Comparison of ENCODE assay signal across 8 cellular contexts in the genomic region with DNA sequence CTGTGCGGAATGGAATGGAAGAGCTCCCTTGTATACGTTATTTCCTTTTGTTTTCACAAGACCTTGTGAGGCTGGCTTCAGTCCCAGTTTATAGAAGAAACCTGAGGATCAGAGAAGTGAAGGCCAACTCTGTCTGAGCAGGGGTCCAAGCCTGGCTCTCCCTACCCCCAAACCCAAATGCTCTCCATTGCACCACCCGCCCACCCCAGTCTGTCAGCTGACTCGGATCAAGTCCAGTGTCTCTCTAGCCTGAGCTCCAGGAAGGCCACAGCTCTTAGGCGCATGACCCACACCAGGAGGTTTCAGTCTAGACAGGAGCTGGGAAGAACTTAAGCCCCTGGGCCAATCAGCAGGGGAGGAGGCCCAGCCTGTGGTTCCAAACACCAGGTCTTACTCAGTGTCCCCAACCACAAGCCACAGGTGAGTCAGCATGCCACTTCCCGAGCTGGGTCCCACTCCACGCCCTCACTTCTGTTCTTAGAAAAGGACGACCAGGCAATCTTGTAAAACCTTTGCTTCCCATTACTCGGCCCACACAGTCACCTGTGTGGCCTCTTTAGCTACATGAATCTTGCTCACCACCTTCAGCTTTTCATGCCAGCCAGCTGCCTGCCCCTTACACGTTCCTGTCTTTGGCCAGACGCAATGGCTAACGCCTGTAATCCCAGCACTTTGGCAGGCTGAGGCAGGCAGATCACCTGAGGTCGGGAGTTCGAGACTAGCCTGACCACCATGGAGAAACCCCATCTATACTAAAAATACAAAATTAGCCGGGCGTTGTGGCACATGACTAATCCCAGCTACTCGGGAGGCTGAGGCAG. TPM values are rescaled to one million over a fixed set of nuclear protein-coding genes. Genes with fewer than 3 reads are reported as not detected.
DNase-seq lines count a peak whose midpoint lies in the region; ATAC-seq and TF ChIP-seq lines count a peak whose summit lies in the region.

No MANE protein-coding gene starts in this region.

- H3K36me3 ChIP-seq in A673 (ENCODE audit: insufficient read depth, low read length, poor library complexity, severe bottlenecking): no peaks in the 10 kb centered on the region

- BruUV-seq in A673 (replicated peaks; lab: Mats Ljungman, UMichigan): no TSS peak

- H3K4me3 Mint-ChIP-seq in activated naive CD4-positive, alpha-beta T cell treated with anti-CD3 and anti-CD28 coated beads, Interleukin-2, amount 10 ng/mL, durations not matched to agents 7 days and 5 days: peak overlapping the region; percentile 51

- no peak overlapping the region for H3K27ac ChIP-seq in A673 (ENCODE audit: low read depth, low read length, poor library complexity, severe bottlenecking)

- peak overlapping the region; percentile 91 for H3K27ac Mint-ChIP-seq in activated naive CD4-positive, alpha-beta T cell treated with anti-CD3 and anti-CD28 coated beads, Interleukin-2, amount 10 ng/mL, durations not matched to agents 7 days and 5 days

- DNase-seq in GM13977 (ENCODE audit: low spot score): peak; percentile 34
- DNase-seq in SIG-M5 (lab: John Stamatoyannopoulos, UW): peak; percentile 31
- DNase-seq in activated naive CD4-positive, alpha-beta T cell treated with anti-CD3 and anti-CD28 coated beads, Interleukin-2, amount 10 ng/mL, durations not matched to agents 7 days and 5 days: peak; percentile 92
- DNase-seq in iris pigment epithelial cell (ENCODE audit: low read depth): peak; percentile 93
- DNase-seq in stimulated activated CD8-positive, alpha-beta memory T cell treated with anti-CD3 and anti-CD28 coated beads, Interleukin-15, amount 100 ng/mL, for 24 hours (ENCODE audit: low read depth): peak; percentile 66
- DNase-seq in A673 (ENCODE audit: low spot score): no peak
- DNase-seq in ecto neural progenitor cell (ENCODE audit: low spot score): no peak

- POLR2A ChIA-PET in A673 (lab: Charles Lee; ENCODE audit: low non-redundant PET): no interaction called here

- no peaks in the 10 kb centered on the region for H3K9me3 ChIP-seq in A673 (ENCODE audit: low read depth, low read length, poor library complexity, severe bottlenecking)

- no peak for TF ChIP-seq CTCF in GM13977 (IDR thresholded peaks at IDR 0.05; ENCODE audit: extremely low read depth, insufficient read depth, missing control alignments)
- TF ChIP-seq CTCF in A673 (conservative IDR thresholded peaks at IDR 0.05; ENCODE audit: low read depth, low read length): no peak

- H3K4me1 ChIP-seq in A673 (ENCODE audit: insufficient read depth, low read length, poor library complexity, severe bottlenecking): peaks cover 2% of the 10 kb centered on the region

- H3K27me3 Mint-ChIP-seq in activated naive CD4-positive, alpha-beta T cell treated with anti-CD3 and anti-CD28 coated beads, Interleukin-2, amount 10 ng/mL, durations not matched to agents 7 days and 5 days: peaks cover 4% of the 10 kb centered on the region

- peaks cover 2% of the 10 kb centered on the region for H3K36me3 Mint-ChIP-seq in activated naive CD4-positive, alpha-beta T cell treated with anti-CD3 and anti-CD28 coated beads, Interleukin-2, amount 10 ng/mL, durations not matched to agents 7 days and 5 days

- H3K9me3 Mint-ChIP-seq in activated naive CD4-positive, alpha-beta T cell treated with anti-CD3 and anti-CD28 coated beads, Interleukin-2, amount 10 ng/mL, durations not matched to agents 7 days and 5 days: no peaks in the 10 kb centered on the region

- no peaks in the 10 kb centered on the region for H3K27me3 ChIP-seq in A673 (replicated peaks; ENCODE audit: insufficient read depth, low read depth, low read length, poor library complexity)

- CTCF ChIA-PET in activated naive CD4-positive, alpha-beta T cell treated with anti-CD3 and anti-CD28 coated beads, Interleukin-2, amount 10 ng/mL, durations not matched to agents 7 days and 5 days (lab: Charles Lee): interaction anchor here (0.8 to 6.3 kb wide), 9 partner anchors 9 to 115 kb away, joined by 3 to 39 read pairs (median 3); partner anchors contain the start of genes CKLF and TK2
- CTCF ChIA-PET in A673 (lab: Charles Lee): interaction anchor here (0.6 kb wide), 1 partner anchor 996 kb away, joined by 3 read pairs; no protein-coding TSS in a partner anchor

- intact Hi-C loops in A673 (cut with micrococcal nuclease; ENCODE audit: unreplicated experiment): no loop called here

- in situ Hi-C loops in GM13977 (cut with MboI; ENCODE audit: low pct_unique_long_range_greater_than_20kb, low sequenced_read_pairs, unreplicated experiment): no loop called here

- peaks cover 97% of the 10 kb centered on the region for H3K4me1 Mint-ChIP-seq in activated naive CD4-positive, alpha-beta T cell treated with anti-CD3 and anti-CD28 coated beads, Interleukin-2, amount 10 ng/mL, durations not matched to agents 7 days and 5 days

- ATAC-seq in HG03025 (IDR thresholded peaks at IDR 0.05; ENCODE audit: low FRiP score, unreplicated experiment): peak; percentile 64

- no peak overlapping the region for H3K4me3 ChIP-seq in A673 (ENCODE audit: low read depth, low read length, poor library complexity, severe bottlenecking)

RNA-seq across cellular contexts. Expression of gene TK2, which starts 27.8 kb away (rescaled TPM):
- total RNA-seq in A673 (2021): 8.2 and 9.5 TPM in 2 replicates

RNA-seq across cellular contexts. Expression of gene CKLF, which starts 30.2 kb away (rescaled TPM):
- total RNA-seq in A673 (2021): 47.9 and 49.8 TPM in 2 replicates

RNA-seq across cellular contexts. Expression of gene CMTM1, which starts 44.1 kb away (rescaled TPM):
- total RNA-seq in A673 (2021): 5.5 and 7.1 TPM in 2 replicates

RNA-seq across cellular contexts. Expression of gene CMTM2, which starts 57.1 kb away (rescaled TPM):
- not detected in 2 replicates for total RNA-seq in A673 (2021)

Comparison
In these comparisons a context has a peak if more than half of its experiments do, and no peak if none do; other contexts are left out.
1. DNase-seq: peak in GM13977 (single experiment), SIG-M5 (single experiment), activated naive CD4-positive, alpha-beta T cell treated with anti-CD3 and anti-CD28 coated beads, Interleukin-2, amount 10 ng/mL, durations not matched to agents 7 days and 5 days (single experiment), iris pigment epithelial cell (single experiment) and stimulated activated CD8-positive, alpha-beta memory T cell treated with anti-CD3 and anti-CD28 coated beads, Interleukin-15, amount 100 ng/mL, for 24 hours (single experiment); none in A673 (single experiment) and ecto neural progenitor cell (single experiment).